Comparison of ENCODE assay signal across 9 cellular contexts in the genomic region with DNA sequence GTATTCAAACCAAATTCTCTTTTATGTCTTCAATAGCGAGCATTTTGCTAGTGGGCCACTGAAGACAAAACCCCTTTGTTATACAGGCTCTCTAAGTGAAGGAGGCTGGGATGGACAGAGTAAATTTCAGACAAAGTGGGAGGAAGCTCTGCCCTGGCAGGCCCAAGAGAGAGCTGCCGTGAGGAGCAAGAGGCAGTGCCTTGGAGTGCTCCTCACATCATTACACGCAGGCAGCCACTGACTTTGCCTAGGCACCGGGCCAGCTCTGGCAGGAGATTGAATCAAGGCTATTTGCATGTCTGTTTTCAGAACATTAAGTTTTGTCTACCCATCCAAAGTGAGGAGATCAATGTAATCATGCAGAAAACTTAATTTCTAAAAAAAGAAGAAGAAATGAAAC.
A peak's percentile ranks its signal among the peaks of the same experiment; 100 is the strongest.
DNase-seq lines count a peak whose midpoint lies in the region; ATAC-seq and TF ChIP-seq lines count a peak whose summit lies in the region.
"Had no signal": no experiment of that assay in that cellular context is flagged by ENCODE, and none has a peak within 500 bp of the region (broad histone marks: within the 10 kb centered on the region; RNA-seq: fewer than 3 reads in every experiment).

No MANE protein-coding gene starts in this region.

- no peak overlapping the region for H3K4me3 ChIP-seq in testis

- TF ChIP-seq POLR2A in testis (IDR thresholded peaks at IDR 0.05) = no peak

- no peaks in the 10 kb centered on the region for H3K27me3 Mint-ChIP-seq in activated CD4-positive, alpha-beta T cell treated with anti-CD3 and anti-CD28 coated beads for 36 hours

- H3K9me3 ChIP-seq in testis = no peaks in the 10 kb centered on the region

- POLR2A ChIA-PET in activated CD4-positive, alpha-beta T cell treated with anti-CD3 and anti-CD28 coated beads for 36 hours (lab: Charles Lee) = no interaction called here

- H3K9me3 Mint-ChIP-seq in activated CD4-positive, alpha-beta T cell treated with anti-CD3 and anti-CD28 coated beads for 36 hours (ENCODE audit: low read depth) = no peaks in the 10 kb centered on the region

- ATAC-seq in GM19468 (IDR thresholded peaks at IDR 0.05; ENCODE audit: extremely low read depth, unreplicated experiment) (peak; percentile 45), HG03460 (IDR thresholded peaks at IDR 0.05; ENCODE audit: unreplicated experiment) (peak; percentile 37), GM18517 (IDR thresholded peaks at IDR 0.05; ENCODE audit: unreplicated experiment) (no peak)
- no peak for ATAC-seq in activated CD4-positive, alpha-beta T cell treated with anti-CD3 and anti-CD28 coated beads for 36 hours

- DNase-seq in globus pallidus (ENCODE audit: low spot score) (peak; percentile 53), testis (peak; percentile 73), D341Med (ENCODE audit: low spot score) (no peak), NCI-H82 treated with DMSO at 0.1 percent for 48 hours (lab: John Stamatoyannopoulos, UW; ENCODE audit: unreplicated experiment) (no peak)
- DNase-seq in activated CD4-positive, alpha-beta T cell treated with anti-CD3 and anti-CD28 coated beads for 36 hours = no peak

- H3K27ac Mint-ChIP-seq in activated CD4-positive, alpha-beta T cell treated with anti-CD3 and anti-CD28 coated beads for 36 hours = no peak overlapping the region

- H3K4me3 Mint-ChIP-seq in activated CD4-positive, alpha-beta T cell treated with anti-CD3 and anti-CD28 coated beads for 36 hours = no peak overlapping the region

- no peaks in the 10 kb centered on the region for H3K27me3 ChIP-seq in testis
- H3K27me3 ChIP-seq: foreskin keratinocyte had no signal

- TF ChIP-seq CTCF in testis (IDR thresholded peaks at IDR 0.05) = no peak

- H3K36me3 ChIP-seq in testis (ENCODE audit: low read depth, missing control alignments) = no peaks in the 10 kb centered on the region

- H3K4me1 Mint-ChIP-seq in activated CD4-positive, alpha-beta T cell treated with anti-CD3 and anti-CD28 coated beads for 36 hours = no peaks in the 10 kb centered on the region

- intact Hi-C loops in testis (cut with DNase I; ENCODE audit: low total_unique reads) = no loop called here
- intact Hi-C loops in activated CD4-positive, alpha-beta T cell treated with anti-CD3 and anti-CD28 coated beads for 36 hours (cut with DNase I, micrococcal nuclease) = loop anchor here (5.0 to 10.0 kb wide), 3 partner anchors 306 to 804 kb away; no protein-coding TSS in a partner anchor

- CTCF ChIA-PET in activated CD4-positive, alpha-beta T cell treated with anti-CD3 and anti-CD28 coated beads for 36 hours (lab: Charles Lee) = interaction anchor here (0.6 kb wide), 1 partner anchor 228 kb away, joined by 3 read pairs; no protein-coding TSS in a partner anchor

- no peak overlapping the region for H3K27ac ChIP-seq in testis
- H3K27ac ChIP-seq: foreskin keratinocyte had no signal

- H3K4me1 ChIP-seq in testis = peaks cover 7% of the 10 kb centered on the region

- WGBS in testis, 2 donors = 44 to 48% methylated on average over 4 of the region's 4 CpGs

- no peaks in the 10 kb centered on the region for H3K36me3 Mint-ChIP-seq in activated CD4-positive, alpha-beta T cell treated with anti-CD3 and anti-CD28 coated beads for 36 hours (ENCODE audit: low read depth)

Comparison
In these comparisons a context has a peak if more than half of its experiments do, and no peak if none do; other contexts are left out.
1. ATAC-seq: peak in GM19468 (single experiment) and HG03460 (single experiment); none in activated CD4-positive, alpha-beta T cell treated with anti-CD3 and anti-CD28 coated beads for 36 hours (single experiment) and GM18517 (single experiment).
2. DNase-seq: peak in globus pallidus (single experiment) and testis (single experiment); none in D341Med (single experiment), activated CD4-positive, alpha-beta T cell treated with anti-CD3 and anti-CD28 coated beads for 36 hours (single experiment) and NCI-H82 treated with DMSO at 0.1 percent for 48 hours (single experiment).